20 cellular contexts compared by ENCODE assay signal in the genomic region with DNA sequence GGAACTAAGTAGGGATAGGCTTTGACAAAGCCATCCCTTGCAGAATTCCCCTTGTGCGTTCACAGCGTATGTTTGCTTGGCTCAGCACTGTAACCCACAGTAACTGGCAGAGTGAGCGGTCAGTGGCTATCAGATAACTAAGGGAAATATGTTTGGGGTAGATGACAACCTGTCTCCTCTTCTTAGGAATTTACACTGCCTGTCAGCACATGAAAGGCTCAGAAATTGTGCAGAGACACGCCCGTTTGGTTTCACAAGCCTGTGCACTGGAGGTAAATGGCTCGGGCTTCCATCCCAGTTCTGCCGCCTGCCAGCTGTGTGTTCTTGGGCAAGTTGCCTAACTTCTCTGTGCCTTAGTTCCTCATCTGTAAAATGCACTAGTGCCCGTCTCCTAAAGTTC.
DNase-seq lines count a peak whose midpoint lies in the region; ATAC-seq and TF ChIP-seq lines count a peak whose summit lies in the region.
"Had no signal": no experiment of that assay in that cellular context is flagged by ENCODE, and none has a peak within 500 bp of the region (broad histone marks: within the 10 kb centered on the region; RNA-seq: fewer than 3 reads in every experiment).

No MANE protein-coding gene starts in this region.

- H3K4me1 ChIP-seq in lower lobe of right lung, result peaks cover 8% of the 10 kb centered on the region
- peaks cover 0 to 22% (median 15%) of the 10 kb centered on the region in 4 donors for H3K4me1 ChIP-seq in transverse colon

- no peak for ATAC-seq in activated T-cell treated with anti-CD3 and anti-CD28 coated beads, Interleukin-2, amount 50 U/mL, for 72 hours (replicated peaks in 1 of 2)
- ATAC-seq in lower lobe of right lung (peak; percentile 40 to 48), HG03521 (IDR thresholded peaks at IDR 0.05; ENCODE audit: unreplicated experiment) (no peak)
- ATAC-seq: activated T-cell treated with anti-CD3 and anti-CD28 coated beads, Interleukin-2, amount 50 U/mL, for 4 hours; gastroesophageal sphincter; stimulated activated naive B cell treated with anti-CD40 and anti-IgM and Interleukin-4, amounts not matched to agents 10 μg/mL and 1 μg/mL and 100 μg/mL, for 72 hours had no signal

- TF ChIP-seq CTCF in epithelial cell of esophagus (IDR thresholded peaks at IDR 0.05; ENCODE audit: insufficient read depth, low read depth, low read length, missing control alignments), result no peak
- no peak for TF ChIP-seq CTCF in lower lobe of right lung (IDR thresholded peaks at IDR 0.05)
- TF ChIP-seq CTCF in transverse colon (IDR thresholded peaks at IDR 0.05), result no peak

- H3K36me3 Mint-ChIP-seq in activated T-cell treated with anti-CD3 and anti-CD28 coated beads, Interleukin-2, amount 50 U/mL, for 72 hours (ENCODE audit: insufficient read depth in 2 of 2), result peaks cover 0 to 4% of the 10 kb centered on the region in 2 donors
- H3K36me3 Mint-ChIP-seq in activated T-cell treated with anti-CD3 and anti-CD28 coated beads, Interleukin-2, amount 50 U/mL, for 24 hours (ENCODE audit: low read depth), result peaks cover 25% of the 10 kb centered on the region

- WGBS in transverse colon (ENCODE audit: low coverage in 1 of 2), 2 donors, result 33 to 39% methylated on average over 1 to 8 of the region's 8 CpGs

- H3K27ac Mint-ChIP-seq in activated T-cell treated with anti-CD3 and anti-CD28 coated beads, Interleukin-2, amount 50 U/mL, for 72 hours, result peak overlapping the region; percentile 30
- H3K27ac Mint-ChIP-seq in activated T-cell treated with anti-CD3 and anti-CD28 coated beads, Interleukin-2, amount 50 U/mL, for 24 hours, result no peak overlapping the region
- H3K27ac Mint-ChIP-seq: endodermal cell had no signal

- no peaks in the 10 kb centered on the region for H3K27me3 Mint-ChIP-seq in activated T-cell treated with anti-CD3 and anti-CD28 coated beads, Interleukin-2, amount 50 U/mL, for 72 hours (ENCODE audit: low read depth)
- no peaks in the 10 kb centered on the region for H3K27me3 Mint-ChIP-seq in activated T-cell treated with anti-CD3 and anti-CD28 coated beads, Interleukin-2, amount 50 U/mL, for 24 hours
- H3K27me3 Mint-ChIP-seq: activated naive CD8-positive, alpha-beta T cell treated with anti-CD3 and anti-CD28 coated beads, Interleukin-2, amount 10 ng/mL, durations not matched to agents 7 days and 5 days; CD4-positive, CD25-positive, alpha-beta regulatory T cell; stimulated activated naive B cell treated with anti-CD40 and anti-IgM and Interleukin-4, amounts not matched to agents 10 μg/mL and 1 μg/mL and 100 μg/mL, for 72 hours had no signal

- TF ChIP-seq POLR2A in transverse colon (IDR thresholded peaks at IDR 0.05), result no peak

- H3K36me3 ChIP-seq in lower lobe of right lung (no peaks in the 10 kb centered on the region), transverse colon (no peaks in the 10 kb centered on the region)
- H3K36me3 ChIP-seq: gastroesophageal sphincter, MG63, vagina had no signal

- H3K4me3 ChIP-seq in epithelial cell of esophagus (ENCODE audit: low read length), result no peak overlapping the region
- no peak overlapping the region for H3K4me3 ChIP-seq in lower lobe of right lung
- no peak overlapping the region for H3K4me3 ChIP-seq in transverse colon
- H3K4me3 ChIP-seq: gastroesophageal sphincter, MG63, vagina had no signal

- in situ Hi-C loops in transverse colon (cut with MboI; ENCODE audit: low pct_ligation_motif_present in 1 of 4, low pct_unique_long_range_greater_than_20kb in 1 of 4, low sequenced_read_pairs in 3 of 4), result loop anchor here in 2 of 4 donors (10.0 to 25.0 kb wide), 2 partner anchors 126 to 139 kb away; no protein-coding TSS in a partner anchor

- no peak overlapping the region for H3K27ac ChIP-seq in lower lobe of right lung
- H3K27ac ChIP-seq in transverse colon, result peak overlapping the region; percentile 7 to 38 (median 26)
- H3K27ac ChIP-seq: gastroesophageal sphincter had no signal

- H3K4me1 Mint-ChIP-seq in activated T-cell treated with anti-CD3 and anti-CD28 coated beads, Interleukin-2, amount 50 U/mL, for 72 hours (ENCODE audit: low read depth), result peaks cover 23% of the 10 kb centered on the region
- H3K4me1 Mint-ChIP-seq in activated T-cell treated with anti-CD3 and anti-CD28 coated beads, Interleukin-2, amount 50 U/mL, for 24 hours (ENCODE audit: low read depth), result peaks cover 23% of the 10 kb centered on the region

- no peaks in the 10 kb centered on the region for H3K9me3 Mint-ChIP-seq in activated T-cell treated with anti-CD3 and anti-CD28 coated beads, Interleukin-2, amount 50 U/mL, for 72 hours
- no peaks in the 10 kb centered on the region for H3K9me3 Mint-ChIP-seq in activated T-cell treated with anti-CD3 and anti-CD28 coated beads, Interleukin-2, amount 50 U/mL, for 24 hours
- H3K9me3 Mint-ChIP-seq: activated naive CD8-positive, alpha-beta T cell treated with anti-CD3 and anti-CD28 coated beads, Interleukin-2, amount 10 ng/mL, durations not matched to agents 7 days and 5 days; activated T-cell treated with anti-CD3 and anti-CD28 coated beads, Interleukin-2, amount 50 U/mL, for 4 hours; CD4-positive, CD25-positive, alpha-beta regulatory T cell; endodermal cell; stimulated activated naive B cell treated with anti-CD40 and anti-IgM and Interleukin-4, amounts not matched to agents 10 μg/mL and 1 μg/mL and 100 μg/mL, for 72 hours had no signal

- no peak for DNase-seq in activated T-cell treated with anti-CD3 and anti-CD28 coated beads, Interleukin-2, amount 50 U/mL, for 72 hours
- DNase-seq in activated T-cell treated with anti-CD3 and anti-CD28 coated beads, Interleukin-2, amount 50 U/mL, for 24 hours, result no peak
- DNase-seq in epithelial cell of esophagus (ENCODE audit: low read depth) (peak; percentile 96), lower lobe of right lung (no peak), transverse colon (peak; percentile 30), NCI-H1417 (lab: John Stamatoyannopoulos, UW) (no peak), hippocampal formation (lab: John Stamatoyannopoulos, UW) (no peak)
- DNase-seq: activated CD4-positive, alpha-beta T cell treated with anti-CD3 and anti-CD28 coated beads, Interleukin-2, amount 50 U/mL, for 4 hours; activated naive CD8-positive, alpha-beta T cell treated with anti-CD3 and anti-CD28 coated beads, Interleukin-2, amount 10 ng/mL, durations not matched to agents 7 days and 5 days; activated T-cell treated with anti-CD3 and anti-CD28 coated beads, Interleukin-2, amount 50 U/mL, for 4 hours; CD4-positive, CD25-positive, alpha-beta regulatory T cell; DND-41; endodermal cell; MG63; NCI-H1694; occipital lobe; stimulated activated naive B cell treated with anti-CD40 and anti-IgM and Interleukin-4, amounts not matched to agents 10 μg/mL and 1 μg/mL and 100 μg/mL, for 72 hours had no signal

- no peak overlapping the region for H3K4me3 Mint-ChIP-seq in activated T-cell treated with anti-CD3 and anti-CD28 coated beads, Interleukin-2, amount 50 U/mL, for 72 hours
- H3K4me3 Mint-ChIP-seq in activated T-cell treated with anti-CD3 and anti-CD28 coated beads, Interleukin-2, amount 50 U/mL, for 24 hours, result no peak overlapping the region
- H3K4me3 Mint-ChIP-seq: activated naive CD8-positive, alpha-beta T cell treated with anti-CD3 and anti-CD28 coated beads, Interleukin-2, amount 10 ng/mL, durations not matched to agents 7 days and 5 days; activated T-cell treated with anti-CD3 and anti-CD28 coated beads, Interleukin-2, amount 50 U/mL, for 4 hours; CD4-positive, CD25-positive, alpha-beta regulatory T cell; endodermal cell; stimulated activated naive B cell treated with anti-CD40 and anti-IgM and Interleukin-4, amounts not matched to agents 10 μg/mL and 1 μg/mL and 100 μg/mL, for 72 hours had no signal

- TF ChIP-seq EP300 in transverse colon (IDR thresholded peaks at IDR 0.05; ENCODE audit: low read depth), result no peak

- H3K27me3 ChIP-seq in lower lobe of right lung (ENCODE audit: low read depth), result no peaks in the 10 kb centered on the region
- no peaks in the 10 kb centered on the region for H3K27me3 ChIP-seq in transverse colon
- H3K27me3 ChIP-seq: gastroesophageal sphincter, MG63, vagina had no signal

- intact Hi-C loops in lower lobe of right lung (cut with DNase I) (no loop called here), transverse colon (cut with DNase I; ENCODE audit: low total_unique reads) (no loop called here)

- H3K9me3 ChIP-seq in lower lobe of right lung (no peaks in the 10 kb centered on the region), transverse colon (no peaks in the 10 kb centered on the region)
- H3K9me3 ChIP-seq: gastroesophageal sphincter, MG63, vagina had no signal

Comparison
In these comparisons a context has a peak if more than half of its experiments do, and no peak if none do; other contexts are left out.
1. ATAC-seq: peak in lower lobe of right lung (2 of 2); none in activated T-cell treated with anti-CD3 and anti-CD28 coated beads, Interleukin-2, amount 50 U/mL, for 72 hours (0 of 2) and HG03521 (single experiment).
2. DNase-seq: peak in epithelial cell of esophagus (single experiment) and transverse colon (single experiment); none in activated T-cell treated with anti-CD3 and anti-CD28 coated beads, Interleukin-2, amount 50 U/mL, for 72 hours (0 of 2), activated T-cell treated with anti-CD3 and anti-CD28 coated beads, Interleukin-2, amount 50 U/mL, for 24 hours (single experiment), lower lobe of right lung (single experiment), NCI-H1417 (0 of 3) and hippocampal formation (0 of 2).